Comparison of ENCODE assay signal across 14 cellular contexts in genomic region chr12:92496790-92497189, GRCh38.
A peak's percentile ranks its signal among the peaks of the same experiment; 100 is the strongest.
DNase-seq lines count a peak whose midpoint lies in the region; ATAC-seq and TF ChIP-seq lines count a peak whose summit lies in the region.
"Had no signal": no experiment of that assay in that cellular context is flagged by ENCODE, and none has a peak within 500 bp of the region (broad histone marks: within the 10 kb centered on the region; RNA-seq: fewer than 3 reads in every experiment).

No MANE protein-coding gene starts in this region.

- H3K36me3 Mint-ChIP-seq in stimulated activated memory B cell treated with anti-CD40 and anti-IgM and Interleukin-4, amounts not matched to agents 10 μg/mL and 1 μg/mL and 100 μg/mL, for 72 hours: peaks cover 8% of the 10 kb centered on the region
- H3K36me3 Mint-ChIP-seq in CD4-positive, alpha-beta memory T cell: no peaks in the 10 kb centered on the region

- H3K4me1 ChIP-seq in CD4-positive, alpha-beta memory T cell (ENCODE audit: insufficient read depth, low read length): no peaks in the 10 kb centered on the region

- CTCF ChIA-PET in CD4-positive, alpha-beta memory T cell (lab: Charles Lee; ENCODE audit: partially characterized antibody): no interaction called here

- no peak for DNase-seq in activated CD4-positive, CD25-positive, alpha-beta regulatory T cell (lab: John Stamatoyannopoulos, UW)
- no peak for DNase-seq in GM13977 (ENCODE audit: low spot score)
- no peak for DNase-seq in CD4-positive, alpha-beta memory T cell
- DNase-seq in HT-29 (ENCODE audit: low spot score): no peak
- DNase-seq: activated CD4-positive, alpha-beta T cell treated with anti-CD3 and anti-CD28 coated beads, Interleukin-2, amount 10 ng/mL, durations not matched to agents 7 days and 5 days; activated naive CD4-positive, alpha-beta T cell; DMS79; naive thymus-derived CD8-positive, alpha-beta T cell; NCI-H187 treated with DMSO at 0.1 percent for 48 hours had no signal

- H3K27ac Mint-ChIP-seq in stimulated activated memory B cell treated with anti-CD40 and anti-IgM and Interleukin-4, amounts not matched to agents 10 μg/mL and 1 μg/mL and 100 μg/mL, for 72 hours: peak overlapping the region; percentile 91
- H3K27ac Mint-ChIP-seq in CD4-positive, alpha-beta memory T cell: no peak overlapping the region
- H3K27ac Mint-ChIP-seq: activated CD4-positive, alpha-beta T cell treated with anti-CD3 and anti-CD28 coated beads, Interleukin-2, amount 10 ng/mL, durations not matched to agents 7 days and 5 days; naive thymus-derived CD8-positive, alpha-beta T cell had no signal

- H3K27me3 ChIP-seq in CD4-positive, alpha-beta memory T cell (ENCODE audit: insufficient read depth, low read length): no peaks in the 10 kb centered on the region

- H3K27me3 Mint-ChIP-seq in stimulated activated memory B cell treated with anti-CD40 and anti-IgM and Interleukin-4, amounts not matched to agents 10 μg/mL and 1 μg/mL and 100 μg/mL, for 72 hours: no peaks in the 10 kb centered on the region
- no peaks in the 10 kb centered on the region for H3K27me3 Mint-ChIP-seq in CD4-positive, alpha-beta memory T cell
- H3K27me3 Mint-ChIP-seq: activated CD4-positive, alpha-beta T cell treated with anti-CD3 and anti-CD28 coated beads, Interleukin-2, amount 10 ng/mL, durations not matched to agents 7 days and 5 days; naive thymus-derived CD8-positive, alpha-beta T cell had no signal

- no peaks in the 10 kb centered on the region for H3K9me3 ChIP-seq in CD4-positive, alpha-beta memory T cell (ENCODE audit: control insufficient read depth in 1 of 2, low read length in 2 of 2)

- H3K4me1 Mint-ChIP-seq in stimulated activated memory B cell treated with anti-CD40 and anti-IgM and Interleukin-4, amounts not matched to agents 10 μg/mL and 1 μg/mL and 100 μg/mL, for 72 hours: peaks cover 46% of the 10 kb centered on the region
- H3K4me1 Mint-ChIP-seq in CD4-positive, alpha-beta memory T cell: peaks cover 0 to 1% (median 0%) of the 10 kb centered on the region in 4 donors

- H3K27ac ChIP-seq in CD4-positive, alpha-beta memory T cell (ENCODE audit: low read depth, low read length): no peak overlapping the region
- H3K27ac ChIP-seq: 22Rv1 had no signal

- H3K36me3 ChIP-seq in CD4-positive, alpha-beta memory T cell (ENCODE audit: insufficient read depth, low read length): no peaks in the 10 kb centered on the region

- peak; percentile 70 to 73 for ATAC-seq in activated CD4-positive, CD25-positive, alpha-beta regulatory T cell treated with anti-CD3 and anti-CD28 coated beads, Interleukin-2, amount 50 U/mL, for 24 hours
- peak; percentile 64 for ATAC-seq in GM21723 (IDR thresholded peaks at IDR 0.05; ENCODE audit: unreplicated experiment)
- ATAC-seq in HG03139 (IDR thresholded peaks at IDR 0.05; ENCODE audit: unreplicated experiment): peak; percentile 49
- peak; percentile 76 for ATAC-seq in stimulated activated memory B cell treated with anti-CD40 and anti-IgM and Interleukin-4, amounts not matched to agents 10 μg/mL and 1 μg/mL and 100 μg/mL, for 72 hours
- ATAC-seq: naive thymus-derived CD8-positive, alpha-beta T cell had no signal

- intact Hi-C loops in CD4-positive, alpha-beta memory T cell (cut with micrococcal nuclease): no loop called here

- TF ChIP-seq CTCF in GM13977 (IDR thresholded peaks at IDR 0.05; ENCODE audit: extremely low read depth, insufficient read depth, missing control alignments): no peak

- POLR2A ChIA-PET in CD4-positive, alpha-beta memory T cell (lab: Charles Lee; ENCODE audit: partially characterized antibody): no interaction called here

- H3K4me3 ChIP-seq in CD4-positive, alpha-beta memory T cell (ENCODE audit: low read length in 2 of 2): no peak overlapping the region

- no peak overlapping the region for H3K4me3 Mint-ChIP-seq in stimulated activated memory B cell treated with anti-CD40 and anti-IgM and Interleukin-4, amounts not matched to agents 10 μg/mL and 1 μg/mL and 100 μg/mL, for 72 hours
- no peak overlapping the region for H3K4me3 Mint-ChIP-seq in CD4-positive, alpha-beta memory T cell
- H3K4me3 Mint-ChIP-seq: activated CD4-positive, alpha-beta T cell treated with anti-CD3 and anti-CD28 coated beads, Interleukin-2, amount 10 ng/mL, durations not matched to agents 7 days and 5 days; naive thymus-derived CD8-positive, alpha-beta T cell had no signal

- peaks cover under 1% of the 10 kb centered on the region for H3K9me3 Mint-ChIP-seq in stimulated activated memory B cell treated with anti-CD40 and anti-IgM and Interleukin-4, amounts not matched to agents 10 μg/mL and 1 μg/mL and 100 μg/mL, for 72 hours
- H3K9me3 Mint-ChIP-seq in CD4-positive, alpha-beta memory T cell: peaks cover 0 to 6% (median 3%) of the 10 kb centered on the region in 8 donors

- in situ Hi-C loops in GM13977 (cut with MboI; ENCODE audit: low pct_unique_long_range_greater_than_20kb, low sequenced_read_pairs, unreplicated experiment): no loop called here
